In genomic region chrX:15269618-15270521, GRCh38 we compare ENCODE assay signal across 1 cellular context.
TF ChIP-seq lines count a peak whose summit lies in the region.

ASB9 (minus strand) TSS chrX:15270083; CDS start chrX:15269874, 209 bp downstream.

TF ChIP-seq in HEK293, 187 proteins besides CTCF, POLR2A, EP300 and RAD21 (continued from another document):
- no peak for TF ChIP-seq ZNF518A (tag by site-specific recombination; conservative IDR thresholded peaks at IDR 0.05; ENCODE audit: low read depth)
